15 cellular contexts compared by ENCODE assay signal in the genomic region with DNA sequence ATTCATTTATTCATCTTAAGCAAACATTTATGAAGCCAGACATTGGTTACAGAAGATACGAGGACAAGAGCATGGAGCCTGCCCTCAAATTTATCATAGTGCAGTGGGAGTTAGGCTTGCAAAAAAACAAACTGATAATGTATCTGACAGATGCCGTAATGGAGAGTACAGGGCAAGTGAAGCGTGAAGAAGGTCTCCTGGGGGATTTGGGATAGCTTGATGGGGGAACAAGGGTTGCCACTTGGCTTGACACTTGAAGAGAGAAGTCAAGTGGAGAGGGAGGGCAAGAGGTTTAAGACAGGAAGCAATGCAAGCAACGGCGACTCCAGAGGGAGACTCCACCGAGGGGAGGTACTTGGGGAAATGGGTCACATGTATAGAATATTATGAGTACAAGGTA.
DNase-seq lines count a peak whose midpoint lies in the region; ATAC-seq lines count a peak whose summit lies in the region.
"Had no signal": no experiment of that assay in that cellular context is flagged by ENCODE, and none has a peak within 500 bp of the region (broad histone marks: within the 10 kb centered on the region; RNA-seq: fewer than 3 reads in every experiment).

No MANE protein-coding gene starts in this region.

- H3K36me3 Mint-ChIP-seq in activated T-cell treated with anti-CD3 and anti-CD28 coated beads, Interleukin-2, amount 50 U/mL, for 4 hours (ENCODE audit: insufficient read depth) = no peaks in the 10 kb centered on the region
- H3K36me3 Mint-ChIP-seq: CD8-positive, alpha-beta memory T cell had no signal

- no peaks in the 10 kb centered on the region for H3K9me3 Mint-ChIP-seq in activated T-cell treated with anti-CD3 and anti-CD28 coated beads, Interleukin-2, amount 50 U/mL, for 4 hours
- H3K9me3 Mint-ChIP-seq: CD8-positive, alpha-beta memory T cell had no signal

- peak in 2 of 3 experiments; percentile 16 to 95 for DNase-seq in NCI-H1417 (lab: John Stamatoyannopoulos, UW)
- DNase-seq in NCI-H1417 treated with DMSO at 0.1 percent for 48 hours (lab: John Stamatoyannopoulos, UW) = no peak
- peak; percentile 74 to 80 for DNase-seq in NCI-H187 (lab: John Stamatoyannopoulos, UW)
- DNase-seq in NCI-H82 (lab: John Stamatoyannopoulos, UW) = peak; percentile 78
- no peak for DNase-seq in stimulated activated naive CD4-positive, alpha-beta T cell (lab: John Stamatoyannopoulos, UW)
- DNase-seq in activated T-cell treated with anti-CD3 and anti-CD28 coated beads, Interleukin-2, amount 50 U/mL, for 4 hours = no peak
- DNase-seq: CD8-positive, alpha-beta memory T cell; EL; KG1; NCI-H2029; NCI-H226; NCI-H526 treated with DMSO at 0.1 percent for 48 hours; RPMI8226 had no signal

- H3K27me3 Mint-ChIP-seq in activated T-cell treated with anti-CD3 and anti-CD28 coated beads, Interleukin-2, amount 50 U/mL, for 4 hours (ENCODE audit: low read depth) = peaks cover 2% of the 10 kb centered on the region

- no peaks in the 10 kb centered on the region for H3K4me1 Mint-ChIP-seq in activated T-cell treated with anti-CD3 and anti-CD28 coated beads, Interleukin-2, amount 50 U/mL, for 4 hours (ENCODE audit: low read depth)
- H3K4me1 Mint-ChIP-seq: CD8-positive, alpha-beta memory T cell had no signal

- no peak overlapping the region for H3K4me3 Mint-ChIP-seq in activated T-cell treated with anti-CD3 and anti-CD28 coated beads, Interleukin-2, amount 50 U/mL, for 4 hours
- H3K4me3 Mint-ChIP-seq: CD8-positive, alpha-beta memory T cell had no signal

- no peak for ATAC-seq in HG02610 (IDR thresholded peaks at IDR 0.05; ENCODE audit: unreplicated experiment)
- ATAC-seq in HG02970 (IDR thresholded peaks at IDR 0.05; ENCODE audit: low FRiP score, unreplicated experiment) = no peak
- no peak for ATAC-seq in activated T-cell treated with anti-CD3 and anti-CD28 coated beads, Interleukin-2, amount 50 U/mL, for 4 hours

Comparison
In these comparisons a context has a peak if more than half of its experiments do, and no peak if none do; other contexts are left out.
1. DNase-seq: peak in NCI-H1417 (2 of 3), NCI-H187 (2 of 2) and NCI-H82 (single experiment); none in NCI-H1417 treated with DMSO at 0.1 percent for 48 hours (single experiment), stimulated activated naive CD4-positive, alpha-beta T cell (0 of 6) and activated T-cell treated with anti-CD3 and anti-CD28 coated beads, Interleukin-2, amount 50 U/mL, for 4 hours (single experiment).